ENCODE assay signal across 8 cellular contexts in the genomic region with DNA sequence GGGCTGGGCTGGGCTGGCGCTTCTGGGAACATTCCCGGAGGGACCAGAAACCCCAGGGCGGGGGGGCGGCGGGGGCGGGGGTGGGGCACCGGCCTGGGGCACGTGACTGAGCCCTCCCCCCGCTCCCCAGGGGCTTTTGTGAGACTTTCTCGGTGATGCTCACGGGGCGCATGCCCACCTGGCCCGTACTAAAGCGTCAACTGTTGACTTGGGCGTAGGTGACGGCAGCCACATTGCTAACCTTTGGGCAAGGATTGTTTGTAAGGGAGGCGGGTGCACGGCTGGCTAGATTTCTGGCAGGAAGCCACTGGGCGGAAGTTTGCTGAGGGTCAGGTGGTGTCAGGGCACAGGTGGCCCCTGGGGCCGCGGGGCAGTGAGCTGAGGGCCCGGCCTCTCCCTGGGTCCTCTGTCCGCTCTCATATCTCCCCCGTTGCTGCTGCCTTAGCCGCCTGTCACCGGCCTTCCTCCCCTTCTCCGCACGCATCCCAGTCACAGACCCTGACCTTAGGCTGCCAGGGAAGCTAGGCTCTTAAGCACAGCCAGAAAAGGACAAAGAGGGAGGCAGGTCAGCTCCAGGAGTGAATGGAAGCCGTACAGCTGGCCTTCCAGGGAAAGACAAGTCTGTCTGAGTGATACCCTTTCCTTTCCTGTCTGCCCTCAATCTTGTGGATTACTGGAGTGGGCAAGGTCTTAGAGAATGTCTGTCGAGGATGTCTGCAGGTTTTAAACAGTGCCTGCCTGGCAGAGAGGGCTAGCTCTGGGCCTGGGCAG. TPM values are rescaled to one million over a fixed set of nuclear protein-coding genes. Genes with fewer than 3 reads are reported as not detected.
DNase-seq lines count a peak whose midpoint lies in the region; ATAC-seq and TF ChIP-seq lines count a peak whose summit lies in the region.

No MANE protein-coding gene starts in this region.

- no peaks in the 10 kb centered on the region for H3K9me3 ChIP-seq in heart left ventricle
- no peaks in the 10 kb centered on the region for H3K9me3 ChIP-seq in parathyroid adenoma (ENCODE audit: control insufficient read depth, low read length)

- H3K9me3 Mint-ChIP-seq in activated naive CD4-positive, alpha-beta T cell treated with anti-CD3 and anti-CD28 coated beads for 36 hours: no peaks in the 10 kb centered on the region
- no peaks in the 10 kb centered on the region for H3K9me3 Mint-ChIP-seq in activated naive CD4-positive, alpha-beta T cell treated with anti-CD3 and anti-CD28 coated beads, Interleukin-2, amount 50 U/mL, for 72 hours
- no peaks in the 10 kb centered on the region for H3K9me3 Mint-ChIP-seq in HFFc6
- no peaks in the 10 kb centered on the region for H3K9me3 Mint-ChIP-seq in activated T-helper 2 cell treated with anti-CD3 and anti-CD28 coated beads, Interferon-gamma antibody, Interleukin-2, Interleukin-4, amounts not matched to agents 10 μg/mL and 5 μg/mL and 100 μg/mL, durations not matched to agents 14 hours and 24 hours and 36 hours

- H3K4me1 Mint-ChIP-seq in activated naive CD4-positive, alpha-beta T cell treated with anti-CD3 and anti-CD28 coated beads for 36 hours (ENCODE audit: low read depth): peaks cover 2% of the 10 kb centered on the region
- H3K4me1 Mint-ChIP-seq in HFFc6 (ENCODE audit: low read depth): no peaks in the 10 kb centered on the region
- H3K4me1 Mint-ChIP-seq in activated T-helper 2 cell treated with anti-CD3 and anti-CD28 coated beads, Interferon-gamma antibody, Interleukin-2, Interleukin-4, amounts not matched to agents 10 μg/mL and 5 μg/mL and 100 μg/mL, durations not matched to agents 14 hours and 24 hours and 36 hours (ENCODE audit: low read depth): peaks cover 3% of the 10 kb centered on the region

- H3K4me1 ChIP-seq in heart left ventricle: peaks cover 0 to 21% (median 13%) of the 10 kb centered on the region in 12 donors
- H3K4me1 ChIP-seq in parathyroid adenoma: peaks cover 23% of the 10 kb centered on the region

- H2AFZ ChIP-seq in parathyroid adenoma: no peak overlapping the region

- 13 to 29% (median 17%) methylated on average over 10 to 30 of the region's 30 CpGs for WGBS in heart left ventricle, 4 donors

- H3K27me3 ChIP-seq in heart left ventricle (no peaks in the 10 kb centered on the region), parathyroid adenoma (ENCODE audit: control insufficient read depth, insufficient read depth, low read length) (no peaks in the 10 kb centered on the region)

- no peak for TF ChIP-seq POLR2A in heart left ventricle (IDR thresholded peaks at IDR 0.05)

- CTCF ChIA-PET in activated naive CD4-positive, alpha-beta T cell treated with anti-CD3 and anti-CD28 coated beads for 36 hours (lab: Charles Lee): interaction anchor here (0.9 kb wide), 1 partner anchor 26 kb away, joined by 4 read pairs; no protein-coding TSS in a partner anchor

- intact Hi-C loops in activated naive CD4-positive, alpha-beta T cell treated with anti-CD3 and anti-CD28 coated beads for 36 hours (cut with micrococcal nuclease): no loop called here
- intact Hi-C loops in activated T-helper 2 cell treated with anti-CD3 and anti-CD28 coated beads, Interferon-gamma antibody, Interleukin-2, Interleukin-4, amounts not matched to agents 10 μg/mL and 5 μg/mL and 100 μg/mL, durations not matched to agents 14 hours and 24 hours and 36 hours (cut with micrococcal nuclease): loop anchor here (2.0 kb wide), 1 partner anchor 18 kb away; a partner anchor contains a TSS
- intact Hi-C loops in heart left ventricle (cut with DNase I): loop anchor here in 3 of 10 donors (2.0 to 10.0 kb wide), 3 partner anchors 18 to 46 kb away; a partner anchor contains a TSS

- H3K4me2 ChIP-seq in parathyroid adenoma (ENCODE audit: low read length): peak overlapping the region; percentile 94

- peak overlapping the region; percentile 81 to 98 (median 92) for H3K27ac ChIP-seq in heart left ventricle
- peak overlapping the region; percentile 93 for H3K27ac ChIP-seq in parathyroid adenoma

- peak overlapping the region; percentile 67 for H3K9ac ChIP-seq in parathyroid adenoma

- no peak for ATAC-seq in activated naive CD4-positive, alpha-beta T cell treated with anti-CD3 and anti-CD28 coated beads, Interleukin-2, amount 50 U/mL, for 72 hours
- peak in 3 of 4 donors; percentile 1 to 35 (median 16) for ATAC-seq in heart left ventricle

- peak overlapping the region; percentile 59 for H3K4me3 Mint-ChIP-seq in activated naive CD4-positive, alpha-beta T cell treated with anti-CD3 and anti-CD28 coated beads for 36 hours
- peak overlapping the region; percentile 83 for H3K4me3 Mint-ChIP-seq in HFFc6
- H3K4me3 Mint-ChIP-seq in activated T-helper 2 cell treated with anti-CD3 and anti-CD28 coated beads, Interferon-gamma antibody, Interleukin-2, Interleukin-4, amounts not matched to agents 10 μg/mL and 5 μg/mL and 100 μg/mL, durations not matched to agents 14 hours and 24 hours and 36 hours (ENCODE audit: low read depth): peak overlapping the region; percentile 45

- H3K27ac Mint-ChIP-seq in activated naive CD4-positive, alpha-beta T cell treated with anti-CD3 and anti-CD28 coated beads for 36 hours: no peak overlapping the region
- H3K27ac Mint-ChIP-seq in activated naive CD4-positive, alpha-beta T cell treated with anti-CD3 and anti-CD28 coated beads, Interleukin-2, amount 50 U/mL, for 72 hours: peak overlapping the region in 1 of 2 donors; percentile 85
- H3K27ac Mint-ChIP-seq in HFFc6: no peak overlapping the region
- H3K27ac Mint-ChIP-seq in activated T-helper 2 cell treated with anti-CD3 and anti-CD28 coated beads, Interferon-gamma antibody, Interleukin-2, Interleukin-4, amounts not matched to agents 10 μg/mL and 5 μg/mL and 100 μg/mL, durations not matched to agents 14 hours and 24 hours and 36 hours: no peak overlapping the region

- peak; percentile 30 for DNase-seq in activated naive CD4-positive, alpha-beta T cell treated with anti-CD3 and anti-CD28 coated beads for 36 hours
- no peak for DNase-seq in activated naive CD4-positive, alpha-beta T cell treated with anti-CD3 and anti-CD28 coated beads, Interleukin-2, amount 50 U/mL, for 72 hours (ENCODE audit: low spot score in 2 of 2)
- DNase-seq in HFFc6 (peak; percentile 3), NCI-H1436 treated with DMSO at 0.1 percent for 48 hours (lab: John Stamatoyannopoulos, UW) (peak; percentile 42), heart left ventricle (peak in 2 of 5 donors; percentile 45 to 49), DMS114 treated with DMSO at 0.1 percent for 48 hours (lab: John Stamatoyannopoulos, UW; ENCODE audit: unreplicated experiment) (no peak)
- DNase-seq in activated T-helper 2 cell treated with anti-CD3 and anti-CD28 coated beads, Interferon-gamma antibody, Interleukin-2, Interleukin-4, amounts not matched to agents 10 μg/mL and 5 μg/mL and 100 μg/mL, durations not matched to agents 14 hours and 24 hours and 36 hours (ENCODE audit: low spot score): no peak

- H3K4me3 ChIP-seq in heart left ventricle: peak overlapping the region; percentile 56 to 97 (median 84)
- H3K4me3 ChIP-seq in parathyroid adenoma (ENCODE audit: low read depth, low read length): peak overlapping the region; percentile 90

- TF ChIP-seq CTCF in HFFc6 (IDR thresholded peaks at IDR 0.05): no peak
- no peak for TF ChIP-seq CTCF in heart left ventricle (IDR thresholded peaks at IDR 0.05)
- TF ChIP-seq CTCF in parathyroid adenoma (IDR thresholded peaks at IDR 0.05): no peak

- H3K36me3 ChIP-seq in heart left ventricle (peaks cover 0 to 13% (median 3%) of the 10 kb centered on the region in 9 donors), parathyroid adenoma (ENCODE audit: control insufficient read depth, insufficient read depth, low read length) (no peaks in the 10 kb centered on the region)

- H3K27me3 Mint-ChIP-seq in activated naive CD4-positive, alpha-beta T cell treated with anti-CD3 and anti-CD28 coated beads for 36 hours (ENCODE audit: low read depth): no peaks in the 10 kb centered on the region
- peaks cover 7% of the 10 kb centered on the region for H3K27me3 Mint-ChIP-seq in HFFc6 (ENCODE audit: insufficient read depth)
- peaks cover 8% of the 10 kb centered on the region for H3K27me3 Mint-ChIP-seq in activated T-helper 2 cell treated with anti-CD3 and anti-CD28 coated beads, Interferon-gamma antibody, Interleukin-2, Interleukin-4, amounts not matched to agents 10 μg/mL and 5 μg/mL and 100 μg/mL, durations not matched to agents 14 hours and 24 hours and 36 hours (ENCODE audit: low read depth)

- H3K36me3 Mint-ChIP-seq in activated naive CD4-positive, alpha-beta T cell treated with anti-CD3 and anti-CD28 coated beads for 36 hours (ENCODE audit: low read depth): no peaks in the 10 kb centered on the region
- H3K36me3 Mint-ChIP-seq in activated naive CD4-positive, alpha-beta T cell treated with anti-CD3 and anti-CD28 coated beads, Interleukin-2, amount 50 U/mL, for 72 hours: no peaks in the 10 kb centered on the region
- H3K36me3 Mint-ChIP-seq in HFFc6 (ENCODE audit: low read depth): no peaks in the 10 kb centered on the region
- no peaks in the 10 kb centered on the region for H3K36me3 Mint-ChIP-seq in activated T-helper 2 cell treated with anti-CD3 and anti-CD28 coated beads, Interferon-gamma antibody, Interleukin-2, Interleukin-4, amounts not matched to agents 10 μg/mL and 5 μg/mL and 100 μg/mL, durations not matched to agents 14 hours and 24 hours and 36 hours (ENCODE audit: low read depth)

- H3K79me2 ChIP-seq in parathyroid adenoma: no peaks in the 10 kb centered on the region

RNA-seq across cellular contexts. Expression of a gene that starts 0.8 kb away (rescaled TPM):
- under 1 TPM; 0.35 to 0.45 TPM for total RNA-seq in activated naive CD4-positive, alpha-beta T cell treated with anti-CD3 and anti-CD28 coated beads for 36 hours
- 1 to 10 TPM in 1 of 2 donors, under 1 TPM in 1; 0.37 to 2.3 TPM for total RNA-seq in activated naive CD4-positive, alpha-beta T cell treated with anti-CD3 and anti-CD28 coated beads, Interleukin-2, amount 50 U/mL, for 72 hours
- total RNA-seq in HFFc6 (2021; fragmentation: NEBNext Ultra II Directional; extraction: Animal tissue kit (Norgen Biotek cat#: 25700)): 1 to 10 TPM; 5.0 to 9.1 (median 6.7) TPM
- 0.46 TPM in 2 replicates for total RNA-seq in activated T-helper 2 cell treated with anti-CD3 and anti-CD28 coated beads, Interferon-gamma antibody, Interleukin-2, Interleukin-4, amounts not matched to agents 10 μg/mL and 5 μg/mL and 100 μg/mL, durations not matched to agents 14 hours and 24 hours and 36 hours
- 10 to 100 TPM in 7 of 9 donors, 1 to 10 TPM in 2; 8.0 to 15.3 (median 11.6) TPM for total RNA-seq in heart left ventricle
- polyA plus RNA-seq in heart left ventricle: 10 to 100 TPM; 10.9 to 21.9 TPM

RNA-seq across cellular contexts. Expression of a gene that starts 18.3 kb away (rescaled TPM):
- total RNA-seq in activated naive CD4-positive, alpha-beta T cell treated with anti-CD3 and anti-CD28 coated beads for 36 hours: under 1 TPM; 0.62 to 0.83 TPM
- 1 to 10 TPM; 1.0 to 1.8 TPM for total RNA-seq in activated naive CD4-positive, alpha-beta T cell treated with anti-CD3 and anti-CD28 coated beads, Interleukin-2, amount 50 U/mL, for 72 hours
- total RNA-seq in HFFc6 (2021; fragmentation: NEBNext Ultra II Directional; extraction: Animal tissue kit (Norgen Biotek cat#: 25700)): 10 to 100 TPM in 5 of 6 experiments, 1 to 10 TPM in 1; 9.4 to 12.6 (median 11.3) TPM
- 6.1 and 6.5 TPM in 2 replicates for total RNA-seq in activated T-helper 2 cell treated with anti-CD3 and anti-CD28 coated beads, Interferon-gamma antibody, Interleukin-2, Interleukin-4, amounts not matched to agents 10 μg/mL and 5 μg/mL and 100 μg/mL, durations not matched to agents 14 hours and 24 hours and 36 hours
- 10 to 100 TPM in 1 of 9 donors, 1 to 10 TPM in 8; 1.8 to 10.4 (median 3.2) TPM for total RNA-seq in heart left ventricle
- 1 to 10 TPM; 2.7 to 4.9 TPM for polyA plus RNA-seq in heart left ventricle

RNA-seq across cellular contexts. Expression of a gene that starts 38.4 kb away (rescaled TPM):
- total RNA-seq in activated naive CD4-positive, alpha-beta T cell treated with anti-CD3 and anti-CD28 coated beads for 36 hours: 1 to 10 TPM; 3.0 to 3.2 TPM
- 1 to 10 TPM; 2.6 to 5.4 TPM for total RNA-seq in activated naive CD4-positive, alpha-beta T cell treated with anti-CD3 and anti-CD28 coated beads, Interleukin-2, amount 50 U/mL, for 72 hours
- total RNA-seq in HFFc6 (2021; fragmentation: NEBNext Ultra II Directional; extraction: Animal tissue kit (Norgen Biotek cat#: 25700)): 1 to 10 TPM in 1 of 6 experiments, under 1 TPM in 5; 0.41 to 1.2 (median 0.74) TPM
- 1.5 and 1.6 TPM in 2 replicates for total RNA-seq in activated T-helper 2 cell treated with anti-CD3 and anti-CD28 coated beads, Interferon-gamma antibody, Interleukin-2, Interleukin-4, amounts not matched to agents 10 μg/mL and 5 μg/mL and 100 μg/mL, durations not matched to agents 14 hours and 24 hours and 36 hours
- 1 to 10 TPM; 1.0 to 3.7 (median 2.7) TPM for total RNA-seq in heart left ventricle
- polyA plus RNA-seq in heart left ventricle: 1 to 10 TPM in 1 of 2 donors, under 1 TPM in 1; 0.64 to 5.8 TPM

RNA-seq across cellular contexts. Expression of a gene that starts 42.8 kb away (rescaled TPM):
- total RNA-seq in activated naive CD4-positive, alpha-beta T cell treated with anti-CD3 and anti-CD28 coated beads for 36 hours: 10 to 100 TPM; 22.5 to 27.0 TPM
- total RNA-seq in activated naive CD4-positive, alpha-beta T cell treated with anti-CD3 and anti-CD28 coated beads, Interleukin-2, amount 50 U/mL, for 72 hours: 10 to 100 TPM; 20.6 to 28.3 TPM
- 10 to 100 TPM; 20.4 to 26.3 (median 23.5) TPM for total RNA-seq in HFFc6 (2021; fragmentation: NEBNext Ultra II Directional; extraction: Animal tissue kit (Norgen Biotek cat#: 25700))
- total RNA-seq in activated T-helper 2 cell treated with anti-CD3 and anti-CD28 coated beads, Interferon-gamma antibody, Interleukin-2, Interleukin-4, amounts not matched to agents 10 μg/mL and 5 μg/mL and 100 μg/mL, durations not matched to agents 14 hours and 24 hours and 36 hours: 31.7 and 32.8 TPM in 2 replicates
- 10 to 100 TPM in 8 of 9 donors, 1 to 10 TPM in 1; 9.6 to 21.5 (median 13.7) TPM for total RNA-seq in heart left ventricle
- 10 to 100 TPM; 10.7 to 30.6 TPM for polyA plus RNA-seq in heart left ventricle

Comparison
In these comparisons a context has a peak if more than half of its experiments do, and no peak if none do; other contexts are left out.
1. DNase-seq: peak in activated naive CD4-positive, alpha-beta T cell treated with anti-CD3 and anti-CD28 coated beads for 36 hours (single experiment), HFFc6 (single experiment) and NCI-H1436 treated with DMSO at 0.1 percent for 48 hours (single experiment); none in activated naive CD4-positive, alpha-beta T cell treated with anti-CD3 and anti-CD28 coated beads, Interleukin-2, amount 50 U/mL, for 72 hours (0 of 2), activated T-helper 2 cell treated with anti-CD3 and anti-CD28 coated beads, Interferon-gamma antibody, Interleukin-2, Interleukin-4, amounts not matched to agents 10 μg/mL and 5 μg/mL and 100 μg/mL, durations not matched to agents 14 hours and 24 hours and 36 hours (single experiment) and DMS114 treated with DMSO at 0.1 percent for 48 hours (single experiment).
2. ATAC-seq: peak in heart left ventricle (3 of 4); none in activated naive CD4-positive, alpha-beta T cell treated with anti-CD3 and anti-CD28 coated beads, Interleukin-2, amount 50 U/mL, for 72 hours (0 of 2).
3. Peak in every context shown above with its lines, with median percentiles within 50 percentile points of each other: H3K4me3 Mint-ChIP-seq.